Comparison of ENCODE assay signal across 2 cellular contexts in genomic region chr1:203305809-203306088, GRCh38.
TF ChIP-seq lines count a peak whose summit lies in the region.

No MANE protein-coding gene starts in this region.

TF ChIP-seq in K562, 482 proteins besides CTCF, POLR2A, EP300 and RAD21 (continued from another document and continues in another):
- no peak for TF ChIP-seq ZBTB26 (CRISPR knock-in tag; IDR thresholded peaks at IDR 0.05)
- TF ChIP-seq ZNF224 (CRISPR knock-in tag; IDR thresholded peaks at IDR 0.05): peak; percentile 3; the same call in 1 of the 2 replicates
- no peak for TF ChIP-seq CHCHD3 (CRISPR knock-in tag; IDR thresholded peaks at IDR 0.05)
- no peak for TF ChIP-seq ZMIZ1 (IDR thresholded peaks at IDR 0.05; ENCODE audit: low read depth in 2 of 2, low read length in 2 of 2)
- no peak for TF ChIP-seq MEF2A (IDR thresholded peaks at IDR 0.05; ENCODE audit: control insufficient read depth, low read depth, low read length)
- no peak for TF ChIP-seq ZNF668 (CRISPR knock-in tag; IDR thresholded peaks at IDR 0.05)
- peak; percentile 43; the same call in 1 of the 2 replicates for TF ChIP-seq REST (CRISPR knock-in tag; IDR thresholded peaks at IDR 0.05; ENCODE audit: low read depth)
- no peak for TF ChIP-seq SP2 (IDR thresholded peaks at IDR 0.05; ENCODE audit: extremely low read depth, low read depth, low read length, poor library complexity, severe bottlenecking)
- no peak for TF ChIP-seq TBP (optimal IDR thresholded peaks at IDR 0.05; ENCODE audit: low read depth, low read length)
- no peak for TF ChIP-seq CREM (IDR thresholded peaks at IDR 0.05; ENCODE audit: low read depth)
- TF ChIP-seq RBFOX2 (IDR thresholded peaks at IDR 0.05; ENCODE audit: low read depth, low read length): peak; percentile 81
- TF ChIP-seq POLR2AphosphoS2 (IDR thresholded peaks at IDR 0.05; ENCODE audit: low read length): no peak
- no peak for TF ChIP-seq TCF7 (IDR thresholded peaks at IDR 0.05; ENCODE audit: borderline replicate concordance)
- 0 out of 2 replicates have a peak, but pooled peaks have one; percentile 76 for TF ChIP-seq KAT7 (CRISPR knock-in tag; IDR thresholded peaks at IDR 0.05; ENCODE audit: borderline replicate concordance)
- TF ChIP-seq NCOR1 (IDR thresholded peaks at IDR 0.05): no peak
- no peak for TF ChIP-seq SLC30A9 (CRISPR knock-in tag; IDR thresholded peaks at IDR 0.05)
- TF ChIP-seq CTCFL (IDR thresholded peaks at IDR 0.05; ENCODE audit: borderline replicate concordance, insufficient read depth, low read depth, low read length, poor library complexity, severe bottlenecking): no peak
- TF ChIP-seq PPARD (CRISPR knock-in tag; IDR thresholded peaks at IDR 0.05): no peak
- no peak for TF ChIP-seq NFIC (IDR thresholded peaks at IDR 0.05)

TF ChIP-seq in HepG2, 621 proteins besides CTCF, POLR2A, EP300 and RAD21 (continued from another document and continues in another):
- TF ChIP-seq THAP9 (CRISPR knock-in tag; IDR thresholded peaks at IDR 0.05; ENCODE audit: borderline replicate concordance): no peak
- TF ChIP-seq TFAP4 (IDR thresholded peaks at IDR 0.05; ENCODE audit: borderline replicate concordance, low read depth): no peak
- TF ChIP-seq SSRP1 (CRISPR knock-in tag; IDR thresholded peaks at IDR 0.05): no peak
- no peak for TF ChIP-seq AHDC1 (CRISPR knock-in tag; IDR thresholded peaks at IDR 0.05; ENCODE audit: borderline replicate concordance)
- TF ChIP-seq ZNF687 (CRISPR knock-in tag; IDR thresholded peaks at IDR 0.05): peak; percentile 61
- TF ChIP-seq ZNF207 (IDR thresholded peaks at IDR 0.05; ENCODE audit: borderline replicate concordance): no peak
- TF ChIP-seq NBN (conservative IDR thresholded peaks at IDR 0.05): no peak
- TF ChIP-seq MEIS1 (CRISPR knock-in tag; IDR thresholded peaks at IDR 0.05; ENCODE audit: borderline replicate concordance): no peak
- TF ChIP-seq ZNF678 (CRISPR knock-in tag; IDR thresholded peaks at IDR 0.05): 0 out of 2 replicates have a peak, but pooled peaks have one; percentile 11
- TF ChIP-seq ZBTB26 (CRISPR knock-in tag; IDR thresholded peaks at IDR 0.05; ENCODE audit: borderline replicate concordance): no peak
- no peak for TF ChIP-seq ZBTB4 (CRISPR knock-in tag; IDR thresholded peaks at IDR 0.05; ENCODE audit: borderline replicate concordance)
- TF ChIP-seq IKZF5 (CRISPR knock-in tag; IDR thresholded peaks at IDR 0.05): peak; percentile 7; the same call in 1 of the 2 replicates
- no peak for TF ChIP-seq CREB1 (IDR thresholded peaks at IDR 0.05)
- TF ChIP-seq CREB1 (CRISPR knock-in tag; IDR thresholded peaks at IDR 0.05): no peak
- TF ChIP-seq SNAPC5 (CRISPR knock-in tag; IDR thresholded peaks at IDR 0.05; ENCODE audit: borderline replicate concordance): no peak
- no peak for TF ChIP-seq NFE2 (CRISPR knock-in tag; IDR thresholded peaks at IDR 0.05)
- no peak for TF ChIP-seq XRCC5 (optimal IDR thresholded peaks at IDR 0.05; ENCODE audit: low read length)
- TF ChIP-seq ZFP36L2 (CRISPR knock-in tag; IDR thresholded peaks at IDR 0.05): no peak
- no peak for TF ChIP-seq USF2 (IDR thresholded peaks at IDR 0.05; ENCODE audit: low read depth, low read length)
- no peak for TF ChIP-seq USF2 (CRISPR knock-in tag; IDR thresholded peaks at IDR 0.05; ENCODE audit: borderline replicate concordance)
- TF ChIP-seq EED (CRISPR knock-in tag; IDR thresholded peaks at IDR 0.05): 0 out of 2 replicates have a peak, but pooled peaks have one; percentile 27
- TF ChIP-seq FOXO1 (CRISPR knock-in tag; IDR thresholded peaks at IDR 0.05): no peak
- 0 out of 2 replicates have a peak, but pooled peaks have one; percentile 31 for TF ChIP-seq ZMAT3 (CRISPR knock-in tag; conservative IDR thresholded peaks at IDR 0.05)
- TF ChIP-seq SAP130 (CRISPR knock-in tag; IDR thresholded peaks at IDR 0.05; ENCODE audit: low read depth): peak; percentile 5; the same call in 1 of the 2 replicates
- TF ChIP-seq HMGA1 (CRISPR knock-in tag; conservative IDR thresholded peaks at IDR 0.05): no peak
